ENCODE assay signal across 1 cellular context in genomic region chr18:26091047-26091630, GRCh38.
TF ChIP-seq lines count a peak whose summit lies in the region.

No MANE protein-coding gene starts in this region.

TF ChIP-seq in HepG2, 621 proteins besides CTCF, POLR2A, EP300 and RAD21 (continued from another document and continues in another):
- TF ChIP-seq ZBTB10 (CRISPR knock-in tag; IDR thresholded peaks at IDR 0.05; ENCODE audit: borderline replicate concordance), result no peak
- no peak for TF ChIP-seq ZNF234 (CRISPR knock-in tag; conservative IDR thresholded peaks at IDR 0.05)
- peak; percentile 58; the same call in 1 of the 2 replicates for TF ChIP-seq ZNF256 (CRISPR knock-in tag; conservative IDR thresholded peaks at IDR 0.05)
- peak; percentile 15; the same call in 1 of the 2 replicates for TF ChIP-seq KMT2A (CRISPR knock-in tag; IDR thresholded peaks at IDR 0.05)
- TF ChIP-seq ZFP62 (CRISPR knock-in tag; IDR thresholded peaks at IDR 0.05), result no peak
- TF ChIP-seq MXD1 (CRISPR knock-in tag; IDR thresholded peaks at IDR 0.05), result no peak
- TF ChIP-seq HMGXB4 (CRISPR knock-in tag; IDR thresholded peaks at IDR 0.05; ENCODE audit: borderline replicate concordance in 1 of 2, low read depth in 1 of 2), result no peak; a peak in 1 of 4 replicates
- TF ChIP-seq ZNF772 (CRISPR knock-in tag; IDR thresholded peaks at IDR 0.05), result no peak
- TF ChIP-seq BATF2 (CRISPR knock-in tag; IDR thresholded peaks at IDR 0.05), result no peak
- no peak for TF ChIP-seq DPF2 (CRISPR knock-in tag; IDR thresholded peaks at IDR 0.05; ENCODE audit: borderline replicate concordance, low read depth)
- TF ChIP-seq HHEX (CRISPR knock-in tag; IDR thresholded peaks at IDR 0.05), result no peak
- TF ChIP-seq HOXA9 (CRISPR knock-in tag; IDR thresholded peaks at IDR 0.05; ENCODE audit: borderline replicate concordance), result no peak
- TF ChIP-seq POLR2AphosphoS5 (IDR thresholded peaks at IDR 0.05; ENCODE audit: low read depth, low read length), result no peak
- TF ChIP-seq HMGXB3 (CRISPR knock-in tag; IDR thresholded peaks at IDR 0.05; ENCODE audit: borderline replicate concordance), result no peak
- TF ChIP-seq KAT2B (IDR thresholded peaks at IDR 0.05; ENCODE audit: borderline replicate concordance, low read depth, low read length), result no peak
- TF ChIP-seq ZNF792 (CRISPR knock-in tag; IDR thresholded peaks at IDR 0.05), result no peak
- no peak for TF ChIP-seq TEAD3 (CRISPR knock-in tag; optimal IDR thresholded peaks at IDR 0.05; ENCODE audit: borderline replicate concordance)
- peak; percentile 34; the same call in 1 of the 2 replicates for TF ChIP-seq ZSCAN25 (CRISPR knock-in tag; IDR thresholded peaks at IDR 0.05)
- no peak for TF ChIP-seq MLLT10 (CRISPR knock-in tag; IDR thresholded peaks at IDR 0.05)
- 0 out of 2 replicates have a peak, but pooled peaks have one; percentile 6 for TF ChIP-seq GATAD2A (CRISPR knock-in tag; IDR thresholded peaks at IDR 0.05)
- no peak for TF ChIP-seq ZNF24 (IDR thresholded peaks at IDR 0.05)
- no peak for TF ChIP-seq PBX3 (CRISPR knock-in tag; IDR thresholded peaks at IDR 0.05; ENCODE audit: borderline replicate concordance)
- TF ChIP-seq ZNF674 (CRISPR knock-in tag; IDR thresholded peaks at IDR 0.05; ENCODE audit: low read depth), result no peak
- no peak for TF ChIP-seq ZBTB1 (CRISPR knock-in tag; IDR thresholded peaks at IDR 0.05; ENCODE audit: borderline replicate concordance)
- TF ChIP-seq PAWR (CRISPR knock-in tag; IDR thresholded peaks at IDR 0.05; ENCODE audit: borderline replicate concordance), result no peak
- no peak; the same call in 1 of the 2 replicates for TF ChIP-seq ZNF263 (CRISPR knock-in tag; IDR thresholded peaks at IDR 0.05)
- no peak for TF ChIP-seq HOXA3 (CRISPR knock-in tag; IDR thresholded peaks at IDR 0.05)
- no peak for TF ChIP-seq NR1H2 (CRISPR knock-in tag; IDR thresholded peaks at IDR 0.05; ENCODE audit: borderline replicate concordance, low read depth)
- no peak for TF ChIP-seq ZNF670 (CRISPR knock-in tag; IDR thresholded peaks at IDR 0.05; ENCODE audit: borderline replicate concordance)
- no peak for TF ChIP-seq SCMH1 (CRISPR knock-in tag; IDR thresholded peaks at IDR 0.05; ENCODE audit: borderline replicate concordance)
- no peak for TF ChIP-seq ZMAT3 (CRISPR knock-in tag; conservative IDR thresholded peaks at IDR 0.05)
- no peak for TF ChIP-seq SP1 (IDR thresholded peaks at IDR 0.05)
- no peak for TF ChIP-seq SP1 (CRISPR knock-in tag; IDR thresholded peaks at IDR 0.05)
- no peak for TF ChIP-seq ZNF619 (CRISPR knock-in tag; IDR thresholded peaks at IDR 0.05)
- TF ChIP-seq DMTF1 (CRISPR knock-in tag; IDR thresholded peaks at IDR 0.05), result no peak
- TF ChIP-seq KIAA2018 (CRISPR knock-in tag; IDR thresholded peaks at IDR 0.05; ENCODE audit: borderline replicate concordance), result no peak
- 0 out of 2 replicates have a peak, but pooled peaks have one; percentile 49 for TF ChIP-seq ZNF747 (CRISPR knock-in tag; IDR thresholded peaks at IDR 0.05; ENCODE audit: borderline replicate concordance)
- TF ChIP-seq U2AF2 (IDR thresholded peaks at IDR 0.05; ENCODE audit: low read depth, low read length), result no peak
- TF ChIP-seq RFX5 (IDR thresholded peaks at IDR 0.05; ENCODE audit: low read depth, low read length), result no peak
- TF ChIP-seq ERF (CRISPR knock-in tag; IDR thresholded peaks at IDR 0.05), result no peak
